2 cellular contexts compared by ENCODE assay signal in genomic region chr1:153393926-153394325, GRCh38.
TF ChIP-seq lines count a peak whose summit lies in the region.

No MANE protein-coding gene starts in this region.

TF ChIP-seq in HCT116, 20 proteins besides CTCF, POLR2A, EP300 and RAD21 (continued from another document):
- TF ChIP-seq EZH2phosphoT487 (IDR thresholded peaks at IDR 0.05; ENCODE audit: borderline replicate concordance) (no peak), SP1 (IDR thresholded peaks at IDR 0.05; ENCODE audit: low read depth) (no peak), REST (IDR thresholded peaks at IDR 0.05; ENCODE audit: low read depth) (no peak), JUND (IDR thresholded peaks at IDR 0.05) (no peak), CEBPB (IDR thresholded peaks at IDR 0.05; ENCODE audit: low read depth) (no peak), ZFX (IDR thresholded peaks at IDR 0.05) (no peak), MAX (IDR thresholded peaks at IDR 0.05) (no peak), TCF7L2 (IDR thresholded peaks at IDR 0.05; ENCODE audit: borderline replicate concordance, extremely low read depth, insufficient read depth, insufficient read length) (no peak), ZBTB33 (IDR thresholded peaks at IDR 0.05; ENCODE audit: extremely low read depth, insufficient replicate concordance, low read length) (no peak)

TF ChIP-seq in WTC11, 78 proteins besides CTCF, POLR2A, EP300 and RAD21 (continued from another document):
- TF ChIP-seq ERG (CRISPR knock-in tag; IDR thresholded peaks at IDR 0.05) = no peak
- TF ChIP-seq, protein P1, sequence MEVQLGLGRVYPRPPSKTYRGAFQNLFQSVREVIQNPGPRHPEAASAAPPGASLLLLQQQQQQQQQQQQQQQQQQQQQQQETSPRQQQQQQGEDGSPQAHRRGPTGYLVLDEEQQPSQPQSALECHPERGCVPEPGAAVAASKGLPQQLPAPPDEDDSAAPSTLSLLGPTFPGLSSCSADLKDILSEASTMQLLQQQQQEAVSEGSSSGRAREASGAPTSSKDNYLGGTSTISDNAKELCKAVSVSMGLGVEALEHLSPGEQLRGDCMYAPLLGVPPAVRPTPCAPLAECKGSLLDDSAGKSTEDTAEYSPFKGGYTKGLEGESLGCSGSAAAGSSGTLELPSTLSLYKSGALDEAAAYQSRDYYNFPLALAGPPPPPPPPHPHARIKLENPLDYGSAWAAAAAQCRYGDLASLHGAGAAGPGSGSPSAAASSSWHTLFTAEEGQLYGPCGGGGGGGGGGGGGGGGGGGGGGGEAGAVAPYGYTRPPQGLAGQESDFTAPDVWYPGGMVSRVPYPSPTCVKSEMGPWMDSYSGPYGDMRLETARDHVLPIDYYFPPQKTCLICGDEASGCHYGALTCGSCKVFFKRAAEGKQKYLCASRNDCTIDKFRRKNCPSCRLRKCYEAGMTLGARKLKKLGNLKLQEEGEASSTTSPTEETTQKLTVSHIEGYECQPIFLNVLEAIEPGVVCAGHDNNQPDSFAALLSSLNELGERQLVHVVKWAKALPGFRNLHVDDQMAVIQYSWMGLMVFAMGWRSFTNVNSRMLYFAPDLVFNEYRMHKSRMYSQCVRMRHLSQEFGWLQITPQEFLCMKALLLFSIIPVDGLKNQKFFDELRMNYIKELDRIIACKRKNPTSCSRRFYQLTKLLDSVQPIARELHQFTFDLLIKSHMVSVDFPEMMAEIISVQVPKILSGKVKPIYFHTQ (CRISPR knock-in tag; IDR thresholded peaks at IDR 0.05) = no peak
- TF ChIP-seq FOXJ3 (CRISPR knock-in tag; IDR thresholded peaks at IDR 0.05; ENCODE audit: borderline replicate concordance) = no peak
- no peak for TF ChIP-seq TEAD4 (CRISPR knock-in tag; IDR thresholded peaks at IDR 0.05)
- no peak for TF ChIP-seq HMGA2 (CRISPR knock-in tag; IDR thresholded peaks at IDR 0.05)
- TF ChIP-seq, protein P2, sequence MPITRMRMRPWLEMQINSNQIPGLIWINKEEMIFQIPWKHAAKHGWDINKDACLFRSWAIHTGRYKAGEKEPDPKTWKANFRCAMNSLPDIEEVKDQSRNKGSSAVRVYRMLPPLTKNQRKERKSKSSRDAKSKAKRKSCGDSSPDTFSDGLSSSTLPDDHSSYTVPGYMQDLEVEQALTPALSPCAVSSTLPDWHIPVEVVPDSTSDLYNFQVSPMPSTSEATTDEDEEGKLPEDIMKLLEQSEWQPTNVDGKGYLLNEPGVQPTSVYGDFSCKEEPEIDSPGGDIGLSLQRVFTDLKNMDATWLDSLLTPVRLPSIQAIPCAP (CRISPR knock-in tag; IDR thresholded peaks at IDR 0.05) = no peak
- TF ChIP-seq ZNF263 (CRISPR knock-in tag; IDR thresholded peaks at IDR 0.05; ENCODE audit: low read depth) = no peak
- no peak for TF ChIP-seq ETV6 (CRISPR knock-in tag; IDR thresholded peaks at IDR 0.05)
- no peak for TF ChIP-seq ZNF396 (CRISPR knock-in tag; IDR thresholded peaks at IDR 0.05; ENCODE audit: borderline replicate concordance)
